In the genomic region with DNA sequence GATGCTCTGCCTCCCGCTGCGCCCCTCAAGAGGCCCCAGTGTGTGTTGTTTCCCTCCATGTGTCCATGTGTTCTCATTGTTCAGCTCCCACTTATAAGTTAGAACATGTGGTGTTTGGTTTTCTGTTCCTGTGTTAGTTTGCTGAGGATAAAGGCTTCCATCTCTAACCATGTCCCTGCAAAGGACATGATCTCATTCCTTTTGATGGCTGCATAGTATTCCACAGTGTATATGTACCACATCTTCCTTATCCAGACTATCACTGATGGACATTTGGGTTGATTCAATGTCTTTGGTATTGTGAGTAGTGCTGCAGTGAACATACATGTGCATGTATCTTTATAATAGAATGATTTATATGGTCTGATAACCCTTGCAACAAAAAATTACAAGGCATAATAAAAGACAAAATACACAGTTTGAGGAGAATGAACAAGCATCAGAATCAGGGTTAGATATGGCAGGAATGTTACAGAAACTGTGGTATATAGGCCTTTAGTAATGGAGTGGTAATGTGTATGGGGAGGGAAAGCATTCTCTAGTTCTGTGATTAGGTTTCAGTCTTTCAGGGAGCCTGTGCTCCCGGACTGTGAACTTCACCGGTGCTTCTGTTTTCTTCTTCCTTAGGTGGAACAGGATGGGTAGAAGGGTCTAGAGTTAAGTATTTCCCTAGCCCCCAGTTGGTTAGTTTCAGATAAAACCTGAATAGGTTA, we compare ENCODE assay signal across 1 cellular context.
TF ChIP-seq lines count a peak whose summit lies in the region.

No MANE protein-coding gene starts in this region.

TF ChIP-seq in WTC11, 78 proteins besides CTCF, POLR2A, EP300 and RAD21 (continued from another document):
- TF ChIP-seq, protein P1, sequence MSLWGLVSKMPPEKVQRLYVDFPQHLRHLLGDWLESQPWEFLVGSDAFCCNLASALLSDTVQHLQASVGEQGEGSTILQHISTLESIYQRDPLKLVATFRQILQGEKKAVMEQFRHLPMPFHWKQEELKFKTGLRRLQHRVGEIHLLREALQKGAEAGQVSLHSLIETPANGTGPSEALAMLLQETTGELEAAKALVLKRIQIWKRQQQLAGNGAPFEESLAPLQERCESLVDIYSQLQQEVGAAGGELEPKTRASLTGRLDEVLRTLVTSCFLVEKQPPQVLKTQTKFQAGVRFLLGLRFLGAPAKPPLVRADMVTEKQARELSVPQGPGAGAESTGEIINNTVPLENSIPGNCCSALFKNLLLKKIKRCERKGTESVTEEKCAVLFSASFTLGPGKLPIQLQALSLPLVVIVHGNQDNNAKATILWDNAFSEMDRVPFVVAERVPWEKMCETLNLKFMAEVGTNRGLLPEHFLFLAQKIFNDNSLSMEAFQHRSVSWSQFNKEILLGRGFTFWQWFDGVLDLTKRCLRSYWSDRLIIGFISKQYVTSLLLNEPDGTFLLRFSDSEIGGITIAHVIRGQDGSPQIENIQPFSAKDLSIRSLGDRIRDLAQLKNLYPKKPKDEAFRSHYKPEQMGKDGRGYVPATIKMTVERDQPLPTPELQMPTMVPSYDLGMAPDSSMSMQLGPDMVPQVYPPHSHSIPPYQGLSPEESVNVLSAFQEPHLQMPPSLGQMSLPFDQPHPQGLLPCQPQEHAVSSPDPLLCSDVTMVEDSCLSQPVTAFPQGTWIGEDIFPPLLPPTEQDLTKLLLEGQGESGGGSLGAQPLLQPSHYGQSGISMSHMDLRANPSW (CRISPR knock-in tag; conservative IDR thresholded peaks at IDR 0.05; ENCODE audit: low read depth) = no peak
- TF ChIP-seq, protein P2, sequence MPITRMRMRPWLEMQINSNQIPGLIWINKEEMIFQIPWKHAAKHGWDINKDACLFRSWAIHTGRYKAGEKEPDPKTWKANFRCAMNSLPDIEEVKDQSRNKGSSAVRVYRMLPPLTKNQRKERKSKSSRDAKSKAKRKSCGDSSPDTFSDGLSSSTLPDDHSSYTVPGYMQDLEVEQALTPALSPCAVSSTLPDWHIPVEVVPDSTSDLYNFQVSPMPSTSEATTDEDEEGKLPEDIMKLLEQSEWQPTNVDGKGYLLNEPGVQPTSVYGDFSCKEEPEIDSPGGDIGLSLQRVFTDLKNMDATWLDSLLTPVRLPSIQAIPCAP (CRISPR knock-in tag; IDR thresholded peaks at IDR 0.05) = no peak
- no peak for TF ChIP-seq GRHL2 (CRISPR knock-in tag; IDR thresholded peaks at IDR 0.05; ENCODE audit: insufficient replicate concordance, severe bottlenecking)
